Comparison of ENCODE assay signal across 8 cellular contexts in the genomic region with DNA sequence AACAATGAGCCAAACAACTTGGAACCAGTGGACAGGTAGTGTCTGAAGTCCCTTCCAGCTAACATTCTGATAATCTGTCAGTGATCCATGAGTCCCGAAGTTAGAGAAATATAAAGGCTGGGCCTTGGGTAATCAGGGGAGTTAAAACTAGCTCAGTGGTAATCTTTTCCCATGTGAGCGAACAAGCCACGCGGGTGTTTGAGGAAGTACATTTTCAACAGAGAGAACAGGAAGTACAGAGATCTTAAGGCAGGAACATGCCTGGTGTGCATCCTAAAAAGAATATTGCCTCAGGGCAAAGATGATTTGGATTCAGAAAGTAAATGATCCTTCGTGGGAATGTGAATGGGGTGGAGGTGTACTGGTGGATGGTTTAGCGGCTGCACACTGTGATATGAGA. TPM values are rescaled to one million over a fixed set of nuclear protein-coding genes. Genes with fewer than 3 reads are reported as not detected.
DNase-seq lines count a peak whose midpoint lies in the region; ATAC-seq, FAIRE-seq and TF ChIP-seq lines count a peak whose summit lies in the region.

No MANE protein-coding gene starts in this region.

- H3K27me3 ChIP-seq in CD4-positive, alpha-beta T cell (ENCODE audit: control insufficient read depth, insufficient read depth, low read length) = no peaks in the 10 kb centered on the region

- no peaks in the 10 kb centered on the region for H3K27me3 Mint-ChIP-seq in CD4-positive, alpha-beta T cell
- H3K27me3 Mint-ChIP-seq in type B pancreatic cell = no peaks in the 10 kb centered on the region

- no peaks in the 10 kb centered on the region for H3K9me3 Mint-ChIP-seq in CD4-positive, alpha-beta T cell
- no peaks in the 10 kb centered on the region for H3K9me3 Mint-ChIP-seq in type B pancreatic cell

- peak overlapping the region; percentile 45 for H3K4me3 Mint-ChIP-seq in CD4-positive, alpha-beta T cell
- peak overlapping the region; percentile 44 for H3K4me3 Mint-ChIP-seq in type B pancreatic cell

- POLR2A ChIA-PET in CD4-positive, alpha-beta T cell (lab: Charles Lee) = interaction anchor here (0.7 to 1.5 kb wide), 2 partner anchors 42 to 46 kb away, joined by 3 to 8 read pairs; partner anchors contain the start of gene FNIP2

- ATAC-seq in CD4-positive, alpha-beta T cell (ENCODE audit: poor library complexity) = peak; percentile 56
- ATAC-seq in HG02642 (IDR thresholded peaks at IDR 0.05; ENCODE audit: poor library complexity, unreplicated experiment) (peak; percentile 28), left colon (peak; percentile 66)

- no peak for FAIRE-seq in urothelium cell line (lab: Jason Lieb, UNC)
- no peak for FAIRE-seq in HTR-8/SVneo (lab: Jason Lieb, UNC)

- peaks cover 46% of the 10 kb centered on the region for H3K4me1 Mint-ChIP-seq in CD4-positive, alpha-beta T cell (ENCODE audit: low read depth)
- H3K4me1 Mint-ChIP-seq in type B pancreatic cell (ENCODE audit: unreplicated experiment) = peaks cover 54% of the 10 kb centered on the region

- intact Hi-C loops in CD4-positive, alpha-beta T cell (cut with DNase I, micrococcal nuclease) = loop anchor here in 1 of 2 experiments (1.0 kb wide), 1 partner anchor 42 kb away; the partner anchor contains the start of gene FNIP2
- intact Hi-C loops in left colon (cut with DNase I, micrococcal nuclease) = no loop called here

- H3K9me3 ChIP-seq in CD4-positive, alpha-beta T cell (ENCODE audit: control insufficient read depth, low read length) = no peaks in the 10 kb centered on the region

- DNase-seq in CD4-positive, alpha-beta T cell = no peak
- peak; percentile 50 to 57 for DNase-seq in left colon
- no peak for DNase-seq in type B pancreatic cell (ENCODE audit: extremely low spot score, unreplicated experiment)
- no peak for DNase-seq in NCI-H1092 treated with DMSO at 0.1 percent for 48 hours (lab: John Stamatoyannopoulos, UW)
- no peak for DNase-seq in urothelium cell line (ENCODE audit: low spot score)
- no peak for DNase-seq in HTR-8/SVneo (ENCODE audit: insufficient read length, low spot score)

- no peak overlapping the region for H3K27ac Mint-ChIP-seq in CD4-positive, alpha-beta T cell
- peak overlapping the region; percentile 76 for H3K27ac Mint-ChIP-seq in type B pancreatic cell

- no peak for TF ChIP-seq CTCF in CD4-positive, alpha-beta T cell (IDR thresholded peaks at IDR 0.05)
- TF ChIP-seq CTCF in VCaP (conservative IDR thresholded peaks at IDR 0.05) (0 out of 2 replicates have a peak, but pooled peaks have one; percentile 6), type B pancreatic cell (conservative IDR thresholded peaks at IDR 0.05) (no peak)

- CTCF ChIA-PET in CD4-positive, alpha-beta T cell (lab: Charles Lee) = no interaction called here

- no peak overlapping the region for H3K27ac ChIP-seq in CD4-positive, alpha-beta T cell (ENCODE audit: low read depth, low read length)
- peak overlapping the region; percentile 99 for H3K27ac ChIP-seq in VCaP

- no peaks in the 10 kb centered on the region for H3K36me3 Mint-ChIP-seq in CD4-positive, alpha-beta T cell (ENCODE audit: low read depth)
- H3K36me3 Mint-ChIP-seq in type B pancreatic cell = no peaks in the 10 kb centered on the region

RNA-seq across cellular contexts. Expression of gene FNIP2, which starts 42.9 kb away (rescaled TPM):
- 1 to 10 TPM; 7.5 to 7.7 TPM for total RNA-seq in CD4-positive, alpha-beta T cell
- total RNA-seq in left colon = 10 to 100 TPM; 69.0 TPM
- 31.0 and 36.5 TPM in 2 replicates for total RNA-seq in type B pancreatic cell (ENCODE audit: low replicate concordance)

Comparison
In these comparisons a context has a peak if more than half of its experiments do, and no peak if none do; other contexts are left out.
1. DNase-seq: peak in left colon (2 of 2); none in CD4-positive, alpha-beta T cell (0 of 10), type B pancreatic cell (single experiment), NCI-H1092 treated with DMSO at 0.1 percent for 48 hours (single experiment), urothelium cell line (single experiment) and HTR-8/SVneo (single experiment).
2. Peak in every context shown above with its lines, with median percentiles within 50 percentile points of each other: ATAC-seq.